21 cellular contexts compared by ENCODE assay signal in the genomic region with DNA sequence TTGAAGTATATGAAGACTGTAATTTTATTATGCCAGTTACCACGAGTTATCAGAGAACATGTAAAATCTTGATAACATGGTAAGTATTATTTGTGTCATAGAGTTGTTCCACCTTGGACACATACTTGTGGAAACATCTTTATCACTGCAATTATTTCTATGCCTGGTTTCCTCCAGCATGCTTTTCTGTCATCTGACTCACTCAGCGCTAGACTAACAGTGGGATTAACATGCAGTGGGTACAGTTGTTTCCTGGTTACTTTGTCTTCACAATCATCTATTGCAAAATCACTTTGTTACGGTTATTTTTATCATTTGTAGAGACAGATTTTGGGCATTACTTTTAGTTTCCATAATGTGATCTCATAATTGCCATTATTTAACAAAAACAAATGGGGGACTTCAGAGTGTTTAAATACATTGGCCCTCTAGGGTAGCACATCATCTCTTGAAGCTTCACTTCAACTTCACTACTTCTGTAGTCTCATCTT. TPM values are rescaled to one million over a fixed set of nuclear protein-coding genes. Genes with fewer than 3 reads are reported as not detected.
A peak's percentile ranks its signal among the peaks of the same experiment; 100 is the strongest.
DNase-seq lines count a peak whose midpoint lies in the region; ATAC-seq, FAIRE-seq and TF ChIP-seq lines count a peak whose summit lies in the region.
"Had no signal": no experiment of that assay in that cellular context is flagged by ENCODE, and none has a peak within 500 bp of the region (broad histone marks: within the 10 kb centered on the region; RNA-seq: fewer than 3 reads in every experiment).

TSS of gene STATH (plus strand) at position 441 of the 491 bp plus-strand sequence. CDS start 2,472 bp downstream, outside the sequence.

- H3K9ac ChIP-seq in PC-3 (ENCODE audit: low read length) = no peak within 1 kb of the TSS

- H3K4me3 ChIP-seq in A673 (ENCODE audit: low read depth, low read length, poor library complexity, severe bottlenecking) (no peak within 1 kb of the TSS), bronchial epithelial cell (ENCODE audit: low read depth, low read length) (no peak within 1 kb of the TSS), PC-3 (ENCODE audit: low read length) (no peak within 1 kb of the TSS), upper lobe of left lung (no peak within 1 kb of the TSS)
- H3K4me3 ChIP-seq: SJCRH30 had no signal

- H2AFZ ChIP-seq in PC-3 (ENCODE audit: low read length) = no peak within 1 kb of the TSS

- no peaks in the 10 kb centered on the region for H3K79me2 ChIP-seq in PC-3 (ENCODE audit: low read length)

- 76 to 80% methylated on average over 3 of the region's 3 CpGs for WGBS in upper lobe of left lung, 2 donors

- DNase-seq in A673 (ENCODE audit: low spot score) (peak; percentile 3), MV-4-11 (lab: John Stamatoyannopoulos, UW) (peak; percentile 72), bronchial epithelial cell (ENCODE audit: low read depth) (peak; percentile 71), glomerular visceral epithelial cell (ENCODE audit: extremely low spot score) (peak; percentile 2), PC-3 (no peak), upper lobe of left lung (no peak), AG20443 (ENCODE audit: low spot score) (no peak)
- DNase-seq: ACHN; Calu3; CD4-positive, alpha-beta T cell; DND-41; GDM1; H7; NCI-H1105 treated with DMSO at 0.1 percent for 48 hours; NCI-H187; NCI-H82 had no signal

- H3K27me3 ChIP-seq in A673 (replicated peaks; ENCODE audit: insufficient read depth, low read depth, low read length, poor library complexity) (no peaks in the 10 kb centered on the region), bronchial epithelial cell (ENCODE audit: control insufficient read depth, insufficient read depth, low read length) (no peaks in the 10 kb centered on the region), PC-3 (ENCODE audit: low read length) (peaks cover 10% of the 10 kb centered on the region; the same call in 1 of the 2 replicates), upper lobe of left lung (no peaks in the 10 kb centered on the region)
- H3K27me3 ChIP-seq: SJCRH30 had no signal

- no peak within 1 kb of the TSS for H3K27ac ChIP-seq in A673 (ENCODE audit: low read depth, low read length, poor library complexity, severe bottlenecking)
- no peak within 1 kb of the TSS for H3K27ac ChIP-seq in PC-3 (ENCODE audit: low read length)
- no peak within 1 kb of the TSS for H3K27ac ChIP-seq in upper lobe of left lung
- H3K27ac ChIP-seq: SJCRH30 had no signal

- H3K36me3 ChIP-seq in A673 (ENCODE audit: insufficient read depth, low read length, poor library complexity, severe bottlenecking) = no peaks in the 10 kb centered on the region
- no peaks in the 10 kb centered on the region for H3K36me3 ChIP-seq in bronchial epithelial cell (ENCODE audit: control insufficient read depth, insufficient read depth, low read length)
- no peaks in the 10 kb centered on the region for H3K36me3 ChIP-seq in PC-3 (ENCODE audit: low read depth, low read length)
- H3K36me3 ChIP-seq in upper lobe of left lung = no peaks in the 10 kb centered on the region
- H3K36me3 ChIP-seq: SJCRH30 had no signal

- no peak for TF ChIP-seq CTCF in A673 (conservative IDR thresholded peaks at IDR 0.05; ENCODE audit: low read depth, low read length)
- TF ChIP-seq CTCF in bronchial epithelial cell (IDR thresholded peaks at IDR 0.05; ENCODE audit: insufficient read depth, low read length, severe bottlenecking) = no peak
- TF ChIP-seq CTCF in PC-3 (conservative IDR thresholded peaks at IDR 0.05; ENCODE audit: low read depth, low read length) = no peak
- no peak for TF ChIP-seq CTCF in upper lobe of left lung (IDR thresholded peaks at IDR 0.05)

- H4K20me1 ChIP-seq in PC-3 (ENCODE audit: low read length) = no peaks in the 10 kb centered on the region

- no peak for TF ChIP-seq POLR2A in upper lobe of left lung (IDR thresholded peaks at IDR 0.05)

- TF ChIP-seq EP300 in upper lobe of left lung (IDR thresholded peaks at IDR 0.05) = no peak

- H3K4me2 ChIP-seq in PC-3 (ENCODE audit: low read length) = no peak within 1 kb of the TSS

- H3K9me3 ChIP-seq in A673 (ENCODE audit: low read depth, low read length, poor library complexity, severe bottlenecking) (no peaks in the 10 kb centered on the region), PC-3 (ENCODE audit: low read length) (no peaks in the 10 kb centered on the region), upper lobe of left lung (no peaks in the 10 kb centered on the region)
- H3K9me3 ChIP-seq: SJCRH30 had no signal

- no peak for FAIRE-seq in bronchial epithelial cell (lab: Jason Lieb, UNC)
- FAIRE-seq: HTR-8/SVneo had no signal

- POLR2A ChIA-PET in A673 (lab: Charles Lee; ENCODE audit: low non-redundant PET) = no interaction called here
- POLR2A ChIA-PET in PC-3 (lab: Charles Lee; ENCODE audit: unreplicated experiment) = no interaction called here

- no peaks in the 10 kb centered on the region for H3K9me2 ChIP-seq in PC-3 (replicated peaks; ENCODE audit: low read length)

- BruUV-seq in A673 (replicated peaks; lab: Mats Ljungman, UMichigan) (no TSS peak), PC-3 (replicated peaks; lab: Mats Ljungman, UMichigan) (no TSS peak)

- H3K4me1 ChIP-seq in A673 (ENCODE audit: insufficient read depth, low read length, poor library complexity, severe bottlenecking) (no peaks in the 10 kb centered on the region), PC-3 (ENCODE audit: insufficient read depth, low read length) (peaks cover 6% of the 10 kb centered on the region; the same call in 1 of the 2 replicates), upper lobe of left lung (no peaks in the 10 kb centered on the region)

- ATAC-seq in GM21619 (IDR thresholded peaks at IDR 0.05; ENCODE audit: unreplicated experiment) (no peak), PC-3 (no peak), upper lobe of left lung (ENCODE audit: low FRiP score in 2 of 2) (no peak)

- intact Hi-C loops in A673 (cut with micrococcal nuclease; ENCODE audit: unreplicated experiment) = no loop called here
- intact Hi-C loops in PC-3 (cut with micrococcal nuclease) = no loop called here

- CTCF ChIA-PET in A673 (lab: Charles Lee) (no interaction called here), PC-3 (lab: Charles Lee) (no interaction called here)

- no peaks in the 10 kb centered on the region for H3F3A ChIP-seq in PC-3 (ENCODE audit: low read length, unreplicated experiment)

RNA-seq across cellular contexts. Expression of gene STATH, which starts in this region (rescaled TPM):
- total RNA-seq in A673 (2021) (not detected in 2 replicates), bronchial epithelial cell (not detected in 2 replicates), PC-3 (2014; rRNA removed) (not detected in 2 replicates), upper lobe of left lung (not detected)
- total RNA-seq: B cell; Calu3; CD4-positive, alpha-beta T cell; H7; NCI-H460 had no signal

Comparison
In these comparisons a context has a peak if more than half of its experiments do, and no peak if none do; other contexts are left out.
1. Peak in DNase-seq in A673; RNA of the gene not detected or under 1 TPM.
2. Peak in DNase-seq in bronchial epithelial cell; RNA of the gene not detected or under 1 TPM.
3. DNase-seq: peak in MV-4-11 (single experiment) and glomerular visceral epithelial cell (single experiment); none in PC-3 (single experiment), upper lobe of left lung (0 of 2) and AG20443 (single experiment).